8 cellular contexts compared by ENCODE assay signal in the genomic region with DNA sequence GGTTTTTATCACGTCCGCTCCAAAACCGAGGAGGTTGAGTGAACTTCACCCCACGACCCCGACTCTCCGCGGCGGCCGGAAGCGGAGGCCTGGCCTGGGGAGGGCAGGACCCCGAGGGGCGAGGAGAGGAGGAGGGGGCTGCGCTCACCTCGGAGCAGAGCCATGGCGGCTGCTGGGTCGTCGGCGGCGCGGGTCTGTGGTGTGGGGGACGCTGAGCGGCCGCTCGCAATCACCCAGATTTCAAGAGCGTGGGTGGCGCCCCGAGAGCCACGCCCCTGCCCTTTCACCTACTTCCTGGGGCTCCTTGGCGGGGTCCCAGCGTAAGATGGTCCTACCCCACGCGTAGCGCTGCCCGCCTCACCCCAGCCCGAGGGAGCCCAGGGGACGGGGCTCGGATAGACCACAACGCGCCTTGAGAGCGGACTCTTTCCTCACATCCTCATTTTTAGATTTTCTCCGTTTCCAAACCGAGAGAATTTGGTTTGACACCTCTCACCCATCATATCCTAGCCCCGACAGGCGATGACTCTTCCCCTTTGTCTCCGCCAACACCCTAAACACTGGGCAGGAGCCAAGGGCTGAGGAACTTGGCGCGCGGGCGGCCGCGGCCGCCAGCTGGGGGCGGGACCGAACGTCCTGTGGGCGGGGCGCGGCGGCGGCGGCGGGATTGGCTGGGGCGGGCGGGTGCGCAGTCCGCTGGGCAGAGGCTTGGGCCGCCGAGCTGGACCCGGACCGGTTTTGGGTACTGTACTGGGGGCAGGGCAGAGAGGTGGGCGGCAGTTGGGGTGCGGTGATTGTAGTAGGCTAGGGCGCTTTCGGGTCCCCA.
DNase-seq lines count a peak whose midpoint lies in the region; ATAC-seq, FAIRE-seq and TF ChIP-seq lines count a peak whose summit lies in the region.

Gene ACAA2, minus strand, starts transcription at position 213 of the 826 bp plus-strand sequence. Its CDS starts 49 bp downstream, at position 164.

- peak; percentile 24 for DNase-seq in D721Med (ENCODE audit: insufficient read length, low spot score)
- peak; percentile 35 for DNase-seq in OCI-M2 (lab: John Stamatoyannopoulos, UW; ENCODE audit: unreplicated experiment)
- peak; percentile 73 for DNase-seq in activated T-cell treated with anti-CD3 and anti-CD28 coated beads for 4 hours
- peak; percentile 50 for DNase-seq in epithelial cell of prostate (ENCODE audit: low read depth, low spot score)
- DNase-seq in stimulated activated CD8-positive, alpha-beta memory T cell treated with anti-CD3 and anti-CD28 coated beads, Interleukin-7, amount 100 ng/mL, for 1 hour (ENCODE audit: low read depth in 2 of 2), result peak; percentile 68 to 71

- H3K4me1 ChIP-seq in HUES6 (ENCODE audit: control insufficient read depth, insufficient read depth, low read length) (peaks cover 7% of the 10 kb centered on the region), mucosa of rectum (ENCODE audit: control insufficient read depth in 2 of 2, insufficient read depth in 2 of 2, low read length in 2 of 2) (peaks cover 13 to 35% of the 10 kb centered on the region in 2 donors)

- H3K27me3 ChIP-seq in HUES6 (ENCODE audit: control insufficient read depth, insufficient read depth, low read length) (no peaks in the 10 kb centered on the region), mucosa of rectum (ENCODE audit: control insufficient read depth in 2 of 2, insufficient read depth in 2 of 2, low read length in 2 of 2) (no peaks in the 10 kb centered on the region)

- TF ChIP-seq CTCF in D721Med (IDR thresholded peaks at IDR 0.05; ENCODE audit: insufficient read depth, missing control alignments), result no peak

- H3K9me3 ChIP-seq in HUES6 (ENCODE audit: control insufficient read depth, insufficient read depth, low read depth, low read length), result peaks cover 25% of the 10 kb centered on the region
- no peaks in the 10 kb centered on the region for H3K9me3 ChIP-seq in mucosa of rectum (ENCODE audit: control insufficient read depth in 2 of 2, low read length in 2 of 2)

- peak; percentile 81 for ATAC-seq in GM21447 (IDR thresholded peaks at IDR 0.05; ENCODE audit: unreplicated experiment)

- H3K36me3 ChIP-seq in HUES6 (ENCODE audit: control insufficient read depth, insufficient read depth, low read length) (peaks cover 12% of the 10 kb centered on the region), mucosa of rectum (ENCODE audit: control insufficient read depth in 2 of 2, insufficient read depth in 2 of 2, low read length in 2 of 2) (no peaks in the 10 kb centered on the region)

- H3K9ac ChIP-seq in HUES6 (ENCODE audit: low read length) (peak within 1 kb of the TSS; percentile 82), mucosa of rectum (ENCODE audit: low read depth in 1 of 2, low read length in 2 of 2) (peak within 1 kb of the TSS; percentile 95 to 96)

- H3K4me3 ChIP-seq in HUES6 (ENCODE audit: low read depth, low read length) (peak within 1 kb of the TSS; percentile 80), mucosa of rectum (ENCODE audit: low read length in 2 of 2) (peak within 1 kb of the TSS; percentile 91 to 94)

- FAIRE-seq in D721Med (lab: Jason Lieb, UNC), result no peak

- H3K27ac ChIP-seq in HUES6 (ENCODE audit: low read depth, low read length), result peak within 1 kb of the TSS; percentile 94
- H3K27ac ChIP-seq in epithelial cell of prostate, result peak within 1 kb of the TSS; percentile 75
- peak within 1 kb of the TSS; percentile 99 for H3K27ac ChIP-seq in mucosa of rectum (ENCODE audit: low read depth in 2 of 2, low read length in 2 of 2)

Comparison
In these comparisons a context has a peak if more than half of its experiments do, and no peak if none do; other contexts are left out.
1. Peak in every context shown above with its lines: DNase-seq, ATAC-seq, H3K4me3 ChIP-seq and H3K27ac ChIP-seq.